ENCODE assay signal across 8 cellular contexts in the genomic region with DNA sequence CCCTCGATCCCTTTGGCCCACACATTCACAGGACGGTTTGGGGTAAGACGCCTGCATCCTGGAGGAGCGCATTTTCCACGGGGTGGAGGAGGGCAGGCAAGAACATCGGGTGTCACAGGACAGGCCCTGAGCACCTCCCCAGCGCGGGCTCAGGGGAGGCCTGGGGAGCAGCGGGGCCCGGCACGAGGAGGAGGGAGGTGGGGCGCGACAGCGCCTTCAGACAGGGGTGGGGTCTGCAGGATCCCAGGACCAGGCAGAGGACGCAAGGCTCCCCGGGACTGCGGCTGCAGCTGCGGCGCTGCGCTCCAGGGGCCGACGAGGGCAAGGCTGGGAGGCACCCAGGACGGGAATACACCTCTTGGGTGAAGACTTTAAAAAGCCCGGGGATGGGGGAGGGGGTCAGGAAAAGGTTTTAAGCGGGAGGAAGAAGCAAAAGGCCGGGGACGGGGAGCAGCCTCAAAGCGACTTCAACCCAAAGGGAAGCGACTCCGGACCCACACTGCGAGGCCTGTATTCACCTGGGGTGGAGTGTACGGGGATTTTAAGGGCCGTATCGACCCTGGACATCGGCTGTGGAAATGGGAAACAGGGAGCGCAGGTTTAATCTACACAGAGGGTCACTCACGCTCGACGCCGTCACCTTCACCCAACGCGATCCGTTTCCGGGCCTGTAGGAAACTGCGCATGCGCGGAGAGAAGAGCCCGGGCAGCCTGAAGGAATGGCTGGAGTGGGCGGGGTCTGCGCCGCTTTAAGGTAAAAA. TPM values are rescaled to one million over a fixed set of nuclear protein-coding genes. Genes with fewer than 3 reads are reported as not detected.
DNase-seq lines count a peak whose midpoint lies in the region; ATAC-seq, FAIRE-seq and TF ChIP-seq lines count a peak whose summit lies in the region.

Gene ZNF415, minus strand, starts transcription at position 680 of the 761 bp plus-strand sequence. CDS start 10,234 bp downstream, outside the sequence.

- 15% methylated on average over 51 of the region's 51 CpGs for WGBS in HUES64

- no peaks in the 10 kb centered on the region for H3K9me3 ChIP-seq in HUES64 (ENCODE audit: insufficient read depth, low read depth, low read length)
- peaks cover 7 to 18% of the 10 kb centered on the region in 2 donors for H3K9me3 ChIP-seq in duodenal mucosa (ENCODE audit: control insufficient read depth in 1 of 2, low read length in 2 of 2)

- no peak within 1 kb of the TSS for H3K27ac ChIP-seq in HUES64 (ENCODE audit: low read depth, low read length)
- H3K27ac ChIP-seq in duodenal mucosa (ENCODE audit: low read depth, low read length): peak within 1 kb of the TSS; percentile 10

- H3K9ac ChIP-seq in HUES64 (ENCODE audit: low read depth, low read length) (peak within 1 kb of the TSS; percentile 69), duodenal mucosa (ENCODE audit: low read depth in 1 of 2, low read length in 2 of 2) (peak within 1 kb of the TSS in 1 of 2 donors; percentile 54)

- H3K4me1 ChIP-seq in HUES64 (ENCODE audit: insufficient read depth, low read length) (peaks cover 21% of the 10 kb centered on the region), duodenal mucosa (ENCODE audit: control insufficient read depth in 1 of 2, insufficient read depth in 2 of 2, low read length in 2 of 2) (peaks cover 0 to 5% of the 10 kb centered on the region in 2 donors)

- DNase-seq in AG08396 (ENCODE audit: low spot score) (peak; percentile 93), left lobe of liver (ENCODE audit: low spot score) (peak; percentile 66), GM12892 (ENCODE audit: insufficient read length) (no peak)
- peak; percentile 4 to 18 for DNase-seq in activated CD4-positive, alpha-beta T cell treated with anti-CD3 and anti-CD28 coated beads for 24 hours (ENCODE audit: low read depth in 2 of 2)
- peak; percentile 61 for DNase-seq in stimulated activated CD4-positive, alpha-beta T cell treated with anti-CD3 and anti-CD28 coated beads, Interleukin-15, amount 100 ng/mL, for 24 hours

- H3K4me3 ChIP-seq in HUES64 (ENCODE audit: low read length): peak within 1 kb of the TSS; percentile 79
- H3K4me3 ChIP-seq in duodenal mucosa (ENCODE audit: low read depth in 1 of 2, low read length in 2 of 2): peak within 1 kb of the TSS; percentile 72

- H3K36me3 ChIP-seq in HUES64 (ENCODE audit: insufficient read depth, low read length) (no peaks in the 10 kb centered on the region), duodenal mucosa (ENCODE audit: control insufficient read depth in 1 of 2, insufficient read depth in 2 of 2, low read length in 2 of 2) (no peaks in the 10 kb centered on the region)

- ATAC-seq in left lobe of liver: peak; percentile 58
- no peak for ATAC-seq in HG02759 (IDR thresholded peaks at IDR 0.05; ENCODE audit: unreplicated experiment)

- FAIRE-seq in GM12892 (lab: Jason Lieb, UNC): no peak

- H3K27me3 ChIP-seq in HUES64 (ENCODE audit: insufficient read depth, low read length) (peaks cover 11% of the 10 kb centered on the region), duodenal mucosa (ENCODE audit: control insufficient read depth in 1 of 2, insufficient read depth in 2 of 2, low read length in 2 of 2) (no peaks in the 10 kb centered on the region)

- TF ChIP-seq POLR2A in GM12892 (IDR thresholded peaks at IDR 0.05; ENCODE audit: low read depth, low read length): no peak

RNA-seq across cellular contexts. Expression of gene ZNF415, which starts in this region (rescaled TPM):
- 6.0 TPM for polyA plus RNA-seq in HUES64 (2013, experiment 1 of 2)
- polyA plus RNA-seq in HUES64 (2013, experiment 2 of 2): 7.4 TPM
- total RNA-seq in left lobe of liver: 0.83 TPM
- 0.78 TPM for polyA plus RNA-seq in GM12892 (2012; ENCODE audit: missing spikeins)

Comparison
In these comparisons a context has a peak if more than half of its experiments do, and no peak if none do; other contexts are left out.
1. Peak in DNase-seq and ATAC-seq in left lobe of liver; RNA of the gene not detected or under 1 TPM.